In genomic region chr19:50514346-50515167, GRCh38 we compare ENCODE assay signal across 11 cellular contexts. TPM values are rescaled to one million over a fixed set of nuclear protein-coding genes. Genes with fewer than 3 reads are reported as not detected.
A peak's percentile ranks its signal among the peaks of the same experiment; 100 is the strongest.
DNase-seq lines count a peak whose midpoint lies in the region; ATAC-seq lines count a peak whose summit lies in the region.
"Had no signal": no experiment of that assay in that cellular context is flagged by ENCODE, and none has a peak within 500 bp of the region (broad histone marks: within the 10 kb centered on the region; RNA-seq: fewer than 3 reads in every experiment).

No MANE protein-coding gene starts in this region.

- no peaks in the 10 kb centered on the region for H3K36me3 Mint-ChIP-seq in activated naive CD8-positive, alpha-beta T cell treated with anti-CD3 and anti-CD28 coated beads, Interleukin-2, amount 10 ng/mL, durations not matched to agents 7 days and 5 days
- peaks cover 2% of the 10 kb centered on the region for H3K36me3 Mint-ChIP-seq in activated naive CD8-positive, alpha-beta T cell treated with anti-CD3 and anti-CD28 coated beads, Interleukin-2, amount 50 U/mL, for 24 hours (ENCODE audit: low read depth)
- H3K36me3 Mint-ChIP-seq in stimulated activated naive B cell treated with anti-CD40 and anti-IgM and Interleukin-4, amounts not matched to agents 10 μg/mL and 1 μg/mL and 100 μg/mL, for 72 hours: peaks cover 0 to 4% of the 10 kb centered on the region in 2 donors
- H3K36me3 Mint-ChIP-seq: activated naive CD8-positive, alpha-beta T cell had no signal

- peak overlapping the region; percentile 18 for H3K4me3 Mint-ChIP-seq in activated naive CD8-positive, alpha-beta T cell treated with anti-CD3 and anti-CD28 coated beads, Interleukin-2, amount 10 ng/mL, durations not matched to agents 7 days and 5 days
- no peak overlapping the region for H3K4me3 Mint-ChIP-seq in activated naive CD8-positive, alpha-beta T cell treated with anti-CD3 and anti-CD28 coated beads, Interleukin-2, amount 50 U/mL, for 24 hours
- H3K4me3 Mint-ChIP-seq in stimulated activated naive B cell treated with anti-CD40 and anti-IgM and Interleukin-4, amounts not matched to agents 10 μg/mL and 1 μg/mL and 100 μg/mL, for 72 hours: peak overlapping the region in 1 of 2 donors; percentile 17
- H3K4me3 Mint-ChIP-seq: activated naive CD8-positive, alpha-beta T cell had no signal

- DNase-seq in activated naive CD8-positive, alpha-beta T cell treated with anti-CD3 and anti-CD28 coated beads, Interleukin-2, amount 10 ng/mL, durations not matched to agents 7 days and 5 days: no peak
- no peak for DNase-seq in activated naive CD8-positive, alpha-beta T cell treated with anti-CD3 and anti-CD28 coated beads, Interleukin-2, amount 50 U/mL, for 24 hours
- peak; percentile 92 for DNase-seq in NCI-H2227 (lab: John Stamatoyannopoulos, UW; ENCODE audit: unreplicated experiment)
- peak; percentile 78 to 95 (median 89) for DNase-seq in head of caudate nucleus
- no peak for DNase-seq in stimulated activated naive B cell treated with anti-CD40 and anti-IgM and Interleukin-4, amounts not matched to agents 10 μg/mL and 1 μg/mL and 100 μg/mL, for 72 hours

- peaks cover 14% of the 10 kb centered on the region for H3K4me1 Mint-ChIP-seq in activated naive CD8-positive, alpha-beta T cell treated with anti-CD3 and anti-CD28 coated beads, Interleukin-2, amount 10 ng/mL, durations not matched to agents 7 days and 5 days
- peaks cover 12% of the 10 kb centered on the region for H3K4me1 Mint-ChIP-seq in activated naive CD8-positive, alpha-beta T cell treated with anti-CD3 and anti-CD28 coated beads, Interleukin-2, amount 50 U/mL, for 24 hours
- H3K4me1 Mint-ChIP-seq in stimulated activated naive B cell treated with anti-CD40 and anti-IgM and Interleukin-4, amounts not matched to agents 10 μg/mL and 1 μg/mL and 100 μg/mL, for 72 hours: peaks cover 18 to 28% of the 10 kb centered on the region in 2 donors

- H3K27me3 Mint-ChIP-seq in activated naive CD8-positive, alpha-beta T cell treated with anti-CD3 and anti-CD28 coated beads, Interleukin-2, amount 10 ng/mL, durations not matched to agents 7 days and 5 days: peaks cover 8% of the 10 kb centered on the region
- H3K27me3 Mint-ChIP-seq in activated naive CD8-positive, alpha-beta T cell treated with anti-CD3 and anti-CD28 coated beads, Interleukin-2, amount 50 U/mL, for 24 hours: peaks cover 12% of the 10 kb centered on the region
- peaks cover 24 to 32% of the 10 kb centered on the region in 2 donors for H3K27me3 Mint-ChIP-seq in stimulated activated naive B cell treated with anti-CD40 and anti-IgM and Interleukin-4, amounts not matched to agents 10 μg/mL and 1 μg/mL and 100 μg/mL, for 72 hours

- peak overlapping the region; percentile 42 for H3K27ac Mint-ChIP-seq in activated naive CD8-positive, alpha-beta T cell treated with anti-CD3 and anti-CD28 coated beads, Interleukin-2, amount 10 ng/mL, durations not matched to agents 7 days and 5 days
- no peak overlapping the region for H3K27ac Mint-ChIP-seq in activated naive CD8-positive, alpha-beta T cell treated with anti-CD3 and anti-CD28 coated beads, Interleukin-2, amount 50 U/mL, for 24 hours
- peak overlapping the region; percentile 76 for H3K27ac Mint-ChIP-seq in stimulated activated naive B cell treated with anti-CD40 and anti-IgM and Interleukin-4, amounts not matched to agents 10 μg/mL and 1 μg/mL and 100 μg/mL, for 72 hours
- H3K27ac Mint-ChIP-seq: activated naive CD8-positive, alpha-beta T cell had no signal

- intact Hi-C loops in head of caudate nucleus (cut with DNase I): no loop called here

- ATAC-seq in activated naive CD8-positive, alpha-beta T cell treated with anti-CD3 and anti-CD28 coated beads, Interleukin-2, amount 10 ng/mL, durations not matched to agents 7 days and 5 days (ENCODE audit: low read depth): no peak
- ATAC-seq in activated naive CD8-positive, alpha-beta T cell treated with anti-CD3 and anti-CD28 coated beads, Interleukin-2, amount 50 U/mL, for 24 hours: no peak
- no peak for ATAC-seq in stimulated activated naive B cell treated with anti-CD40 and anti-IgM and Interleukin-4, amounts not matched to agents 10 μg/mL and 1 μg/mL and 100 μg/mL, for 72 hours (replicated peaks)
- ATAC-seq in HG03460 (IDR thresholded peaks at IDR 0.05; ENCODE audit: unreplicated experiment): no peak
- no peak for ATAC-seq in GM21737 (IDR thresholded peaks at IDR 0.05; ENCODE audit: unreplicated experiment)
- no peak for ATAC-seq in GM18517 (IDR thresholded peaks at IDR 0.05; ENCODE audit: unreplicated experiment)
- ATAC-seq: activated CD4-positive, CD25-positive, alpha-beta regulatory T cell treated with anti-CD3 and anti-CD28 coated beads, Interleukin-2, amount 50 U/mL, for 24 hours; right cardiac atrium had no signal

- POLR2A ChIA-PET in activated naive CD8-positive, alpha-beta T cell treated with anti-CD3 and anti-CD28 coated beads, Interleukin-2, amount 10 ng/mL, durations not matched to agents 7 days and 5 days (lab: Charles Lee): no interaction called here

- H3K9me3 Mint-ChIP-seq in activated naive CD8-positive, alpha-beta T cell treated with anti-CD3 and anti-CD28 coated beads, Interleukin-2, amount 10 ng/mL, durations not matched to agents 7 days and 5 days: no peaks in the 10 kb centered on the region
- H3K9me3 Mint-ChIP-seq in activated naive CD8-positive, alpha-beta T cell treated with anti-CD3 and anti-CD28 coated beads, Interleukin-2, amount 50 U/mL, for 24 hours: no peaks in the 10 kb centered on the region
- no peaks in the 10 kb centered on the region for H3K9me3 Mint-ChIP-seq in stimulated activated naive B cell treated with anti-CD40 and anti-IgM and Interleukin-4, amounts not matched to agents 10 μg/mL and 1 μg/mL and 100 μg/mL, for 72 hours

RNA-seq across cellular contexts. Expression of gene ASPDH, which starts 0.8 kb away (rescaled TPM):
- total RNA-seq in activated naive CD8-positive, alpha-beta T cell treated with anti-CD3 and anti-CD28 coated beads, Interleukin-2, amount 10 ng/mL, durations not matched to agents 7 days and 5 days: not detected
- total RNA-seq: right cardiac atrium had no signal

RNA-seq across cellular contexts. Expression of gene JOSD2, which starts 3.6 kb away (rescaled TPM):
- total RNA-seq in activated naive CD8-positive, alpha-beta T cell treated with anti-CD3 and anti-CD28 coated beads, Interleukin-2, amount 10 ng/mL, durations not matched to agents 7 days and 5 days: 10 to 100 TPM; 31.5 to 37.3 TPM

RNA-seq across cellular contexts. Expression of gene GARIN5A, which starts 37.9 kb away (rescaled TPM):
- total RNA-seq in activated naive CD8-positive, alpha-beta T cell treated with anti-CD3 and anti-CD28 coated beads, Interleukin-2, amount 10 ng/mL, durations not matched to agents 7 days and 5 days: under 1 TPM; 0.50 to 0.57 TPM

RNA-seq across cellular contexts. Expression of gene EMC10, which starts 38.2 kb away (rescaled TPM):
- 10 to 100 TPM; 56.0 to 60.7 TPM for total RNA-seq in activated naive CD8-positive, alpha-beta T cell treated with anti-CD3 and anti-CD28 coated beads, Interleukin-2, amount 10 ng/mL, durations not matched to agents 7 days and 5 days

RNA-seq across cellular contexts. Expression of gene LRRC4B, which starts 53.7 kb away (rescaled TPM):
- total RNA-seq in activated naive CD8-positive, alpha-beta T cell treated with anti-CD3 and anti-CD28 coated beads, Interleukin-2, amount 10 ng/mL, durations not matched to agents 7 days and 5 days: not detected

Comparison
In these comparisons a context has a peak if more than half of its experiments do, and no peak if none do; other contexts are left out.
1. DNase-seq: peak in NCI-H2227 (single experiment) and head of caudate nucleus (42 of 42); none in activated naive CD8-positive, alpha-beta T cell treated with anti-CD3 and anti-CD28 coated beads, Interleukin-2, amount 10 ng/mL, durations not matched to agents 7 days and 5 days (single experiment), activated naive CD8-positive, alpha-beta T cell treated with anti-CD3 and anti-CD28 coated beads, Interleukin-2, amount 50 U/mL, for 24 hours (single experiment) and stimulated activated naive B cell treated with anti-CD40 and anti-IgM and Interleukin-4, amounts not matched to agents 10 μg/mL and 1 μg/mL and 100 μg/mL, for 72 hours (single experiment).